14 cellular contexts compared by ENCODE assay signal in the genomic region with DNA sequence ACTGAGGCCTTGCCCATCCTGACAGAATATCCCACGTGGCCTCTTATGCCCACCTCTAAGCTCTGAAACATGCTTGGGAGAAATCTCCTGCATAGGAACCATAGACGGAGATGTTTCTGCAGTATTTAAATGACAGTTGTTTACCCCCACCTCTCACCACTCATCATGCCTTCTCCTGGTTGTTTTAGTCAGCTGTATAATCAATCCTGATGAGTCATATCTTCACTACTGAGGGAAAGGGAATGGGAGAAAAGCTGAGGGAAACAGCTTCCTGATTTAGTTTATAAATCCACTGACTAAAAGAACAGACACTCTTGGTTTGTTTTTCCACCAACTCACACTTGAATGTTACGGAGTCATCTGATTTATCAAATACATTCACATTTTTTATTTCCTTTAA.
DNase-seq lines count a peak whose midpoint lies in the region; TF ChIP-seq lines count a peak whose summit lies in the region.
"Had no signal": no experiment of that assay in that cellular context is flagged by ENCODE, and none has a peak within 500 bp of the region (broad histone marks: within the 10 kb centered on the region; RNA-seq: fewer than 3 reads in every experiment).

No MANE protein-coding gene starts in this region.

- no peak overlapping the region for H3K4me3 Mint-ChIP-seq in activated T-helper 2 cell treated with anti-CD3 and anti-CD28 coated beads, Interferon-gamma antibody, Interleukin-2, Interleukin-4, amounts not matched to agents 10 μg/mL and 5 μg/mL and 100 μg/mL, durations not matched to agents 14 hours and 24 hours and 36 hours (ENCODE audit: low read depth)
- H3K4me3 Mint-ChIP-seq: central memory CD8-positive, alpha-beta T cell; neural crest cell; T-helper 17 cell; type B pancreatic cell had no signal

- WGBS in testis, 2 donors: 73 to 93% methylated on average over 3 of the region's 3 CpGs

- no peaks in the 10 kb centered on the region for H3K4me1 Mint-ChIP-seq in activated T-helper 2 cell treated with anti-CD3 and anti-CD28 coated beads, Interferon-gamma antibody, Interleukin-2, Interleukin-4, amounts not matched to agents 10 μg/mL and 5 μg/mL and 100 μg/mL, durations not matched to agents 14 hours and 24 hours and 36 hours (ENCODE audit: low read depth)
- H3K4me1 Mint-ChIP-seq: central memory CD8-positive, alpha-beta T cell; neural crest cell; T-helper 17 cell had no signal

- no peaks in the 10 kb centered on the region for H3K9me3 Mint-ChIP-seq in activated T-helper 2 cell treated with anti-CD3 and anti-CD28 coated beads, Interferon-gamma antibody, Interleukin-2, Interleukin-4, amounts not matched to agents 10 μg/mL and 5 μg/mL and 100 μg/mL, durations not matched to agents 14 hours and 24 hours and 36 hours
- H3K9me3 Mint-ChIP-seq: central memory CD8-positive, alpha-beta T cell; neural crest cell had no signal

- intact Hi-C loops in tibial artery (cut with DNase I; ENCODE audit: low total_unique reads): no loop called here
- intact Hi-C loops in activated T-helper 2 cell treated with anti-CD3 and anti-CD28 coated beads, Interferon-gamma antibody, Interleukin-2, Interleukin-4, amounts not matched to agents 10 μg/mL and 5 μg/mL and 100 μg/mL, durations not matched to agents 14 hours and 24 hours and 36 hours (cut with micrococcal nuclease): no loop called here
- intact Hi-C loops in testis (cut with DNase I; ENCODE audit: low total_unique reads): no loop called here

- TF ChIP-seq POLR2A in testis (IDR thresholded peaks at IDR 0.05): no peak

- H3K4me1 ChIP-seq in tibial artery (peaks cover 0 to 57% (median 25%) of the 10 kb centered on the region in 4 donors), testis (no peaks in the 10 kb centered on the region)

- H3K9me3 ChIP-seq in tibial artery (no peaks in the 10 kb centered on the region), testis (no peaks in the 10 kb centered on the region)

- H3K4me3 ChIP-seq in tibial artery (no peak overlapping the region), testis (no peak overlapping the region)

- DNase-seq in NCI-H510A treated with DMSO at 0.1 percent for 48 hours (lab: John Stamatoyannopoulos, UW) (peak; percentile 14), NCI-H510A (lab: John Stamatoyannopoulos, UW) (no peak), amniotic stem cell (lab: John Stamatoyannopoulos, UW) (peak; percentile 43), glomerular visceral epithelial cell (ENCODE audit: extremely low spot score) (peak; percentile 29), tibial artery (no peak), testis (no peak), D341Med (ENCODE audit: low spot score) (no peak)
- no peak for DNase-seq in activated T-helper 2 cell treated with anti-CD3 and anti-CD28 coated beads, Interferon-gamma antibody, Interleukin-2, Interleukin-4, amounts not matched to agents 10 μg/mL and 5 μg/mL and 100 μg/mL, durations not matched to agents 14 hours and 24 hours and 36 hours (ENCODE audit: low spot score)
- DNase-seq: NCI-H526, T-helper 17 cell had no signal

- no peaks in the 10 kb centered on the region for H3K36me3 Mint-ChIP-seq in activated T-helper 2 cell treated with anti-CD3 and anti-CD28 coated beads, Interferon-gamma antibody, Interleukin-2, Interleukin-4, amounts not matched to agents 10 μg/mL and 5 μg/mL and 100 μg/mL, durations not matched to agents 14 hours and 24 hours and 36 hours (ENCODE audit: low read depth)
- H3K36me3 Mint-ChIP-seq: type B pancreatic cell had no signal

- H3K36me3 ChIP-seq in tibial artery (no peaks in the 10 kb centered on the region), testis (ENCODE audit: low read depth, missing control alignments) (no peaks in the 10 kb centered on the region)

- H3K27me3 ChIP-seq in tibial artery: no peaks in the 10 kb centered on the region
- H3K27me3 ChIP-seq in testis: no peaks in the 10 kb centered on the region

- peak overlapping the region; percentile 46 to 47 for H3K27ac ChIP-seq in tibial artery
- no peak overlapping the region for H3K27ac ChIP-seq in testis
- H3K27ac ChIP-seq: KMS-11 had no signal

- H3K27me3 Mint-ChIP-seq in activated T-helper 2 cell treated with anti-CD3 and anti-CD28 coated beads, Interferon-gamma antibody, Interleukin-2, Interleukin-4, amounts not matched to agents 10 μg/mL and 5 μg/mL and 100 μg/mL, durations not matched to agents 14 hours and 24 hours and 36 hours (ENCODE audit: low read depth): no peaks in the 10 kb centered on the region
- H3K27me3 Mint-ChIP-seq: central memory CD8-positive, alpha-beta T cell; T-helper 17 cell; type B pancreatic cell had no signal

- TF ChIP-seq CTCF in tibial artery (IDR thresholded peaks at IDR 0.05) (no peak), testis (IDR thresholded peaks at IDR 0.05) (no peak)

- H3K27ac Mint-ChIP-seq in activated T-helper 2 cell treated with anti-CD3 and anti-CD28 coated beads, Interferon-gamma antibody, Interleukin-2, Interleukin-4, amounts not matched to agents 10 μg/mL and 5 μg/mL and 100 μg/mL, durations not matched to agents 14 hours and 24 hours and 36 hours: no peak overlapping the region
- H3K27ac Mint-ChIP-seq: T-helper 17 cell, type B pancreatic cell had no signal

Comparison
In these comparisons a context has a peak if more than half of its experiments do, and no peak if none do; other contexts are left out.
1. DNase-seq: peak in NCI-H510A treated with DMSO at 0.1 percent for 48 hours (single experiment), amniotic stem cell (single experiment) and glomerular visceral epithelial cell (single experiment); none in NCI-H510A (single experiment), tibial artery (0 of 2), activated T-helper 2 cell treated with anti-CD3 and anti-CD28 coated beads, Interferon-gamma antibody, Interleukin-2, Interleukin-4, amounts not matched to agents 10 μg/mL and 5 μg/mL and 100 μg/mL, durations not matched to agents 14 hours and 24 hours and 36 hours (single experiment), testis (single experiment) and D341Med (single experiment).
2. H3K27ac ChIP-seq: peak in tibial artery (2 of 2); none in testis (0 of 2).